Comparison of ENCODE assay signal across 12 cellular contexts in genomic region chr1:36136535-36136934, GRCh38. TPM values are rescaled to one million over a fixed set of nuclear protein-coding genes. Genes with fewer than 3 reads are reported as not detected.
DNase-seq lines count a peak whose midpoint lies in the region; ATAC-seq and TF ChIP-seq lines count a peak whose summit lies in the region.
"Had no signal": no experiment of that assay in that cellular context is flagged by ENCODE, and none has a peak within 500 bp of the region (broad histone marks: within the 10 kb centered on the region; RNA-seq: fewer than 3 reads in every experiment).

No MANE protein-coding gene starts in this region.

- ATAC-seq in RWPE2 (ENCODE audit: low read depth): peak; percentile 50
- peak; percentile 85 to 91 (median 89) for ATAC-seq in psoas muscle
- no peak for ATAC-seq in WTC11
- no peak for ATAC-seq in activated CD4-positive, CD25-positive, alpha-beta regulatory T cell treated with anti-CD3 and anti-CD28 coated beads, Interleukin-2, amount 50 U/mL, for 24 hours

- H3K9me3 ChIP-seq in CD4-positive, alpha-beta memory T cell (ENCODE audit: control insufficient read depth in 1 of 2, low read length in 2 of 2): no peaks in the 10 kb centered on the region
- H3K9me3 ChIP-seq in RWPE2 (ENCODE audit: severe bottlenecking) (no peaks in the 10 kb centered on the region), esophagus squamous epithelium (no peaks in the 10 kb centered on the region), psoas muscle (no peaks in the 10 kb centered on the region)
- H3K9me3 ChIP-seq: ovary had no signal

- peaks cover 36% of the 10 kb centered on the region for H3K36me3 ChIP-seq in CD4-positive, alpha-beta memory T cell (ENCODE audit: insufficient read depth, low read length)
- peaks cover 37% of the 10 kb centered on the region for H3K36me3 ChIP-seq in RWPE2 (ENCODE audit: low read depth)
- peaks cover 9 to 42% (median 10%) of the 10 kb centered on the region in 3 donors for H3K36me3 ChIP-seq in esophagus squamous epithelium
- H3K36me3 ChIP-seq in psoas muscle (ENCODE audit: insufficient read depth in 1 of 2, low read depth in 1 of 2): peaks cover 2 to 40% of the 10 kb centered on the region in 2 donors
- H3K36me3 ChIP-seq: ovary had no signal

- peaks cover 26 to 44% of the 10 kb centered on the region in 2 donors for H3K36me3 Mint-ChIP-seq in CD4-positive, alpha-beta memory T cell
- H3K36me3 Mint-ChIP-seq in activated naive CD4-positive, alpha-beta T cell treated with anti-CD3 and anti-CD28 coated beads, Interleukin-2, amount 10 ng/mL, durations not matched to agents 7 days and 5 days: peaks cover 25% of the 10 kb centered on the region
- H3K36me3 Mint-ChIP-seq in WTC11 (peaks cover 20% of the 10 kb centered on the region; the same call in 1 of the 2 replicates), glutamatergic neuron (ENCODE audit: unreplicated experiment) (no peaks in the 10 kb centered on the region)

- WGBS in esophagus squamous epithelium, 2 donors: 25 to 45% methylated on average over 1 of the region's 1 CpG
- WGBS in psoas muscle, 3 donors: 17 to 48% (median 24%) methylated on average over 1 of the region's 1 CpG

- TF ChIP-seq CTCF in RWPE2 (IDR thresholded peaks at IDR 0.05; ENCODE audit: poor library complexity, severe bottlenecking) (no peak), esophagus squamous epithelium (IDR thresholded peaks at IDR 0.05) (no peak), psoas muscle (IDR thresholded peaks at IDR 0.05) (no peak), WTC11 (IDR thresholded peaks at IDR 0.05) (no peak), glutamatergic neuron (IDR thresholded peaks at IDR 0.05; ENCODE audit: partially characterized antibody, unreplicated experiment) (no peak)

- no peak overlapping the region for H3K4me3 ChIP-seq in CD4-positive, alpha-beta memory T cell (ENCODE audit: low read length in 2 of 2)
- H3K4me3 ChIP-seq in RWPE2 (ENCODE audit: severe bottlenecking): no peak overlapping the region
- H3K4me3 ChIP-seq in esophagus squamous epithelium: no peak overlapping the region
- no peak overlapping the region for H3K4me3 ChIP-seq in psoas muscle
- H3K4me3 ChIP-seq: ovary had no signal

- CTCF ChIA-PET in CD4-positive, alpha-beta memory T cell (lab: Charles Lee; ENCODE audit: partially characterized antibody): interaction anchor here (3.0 to 3.6 kb wide), 2 partner anchors 36 to 52 kb away, joined by 14 to 34 read pairs; no protein-coding TSS in a partner anchor
- CTCF ChIA-PET in activated naive CD4-positive, alpha-beta T cell treated with anti-CD3 and anti-CD28 coated beads, Interleukin-2, amount 10 ng/mL, durations not matched to agents 7 days and 5 days (lab: Charles Lee): interaction anchor here (5.3 kb wide), 1 partner anchor 34 kb away, joined by 127 read pairs; no protein-coding TSS in a partner anchor
- CTCF ChIA-PET in WTC11 (lab: Charles Lee): interaction anchor here (2.0 to 5.5 kb wide), 4 partner anchors 13 to 88 kb away, joined by 6 to 142 read pairs (median 50); partner anchors contain the start of genes THRAP3 and TRAPPC3

- intact Hi-C loops in CD4-positive, alpha-beta memory T cell (cut with micrococcal nuclease): no loop called here
- intact Hi-C loops in esophagus squamous epithelium (cut with DNase I) (no loop called here), psoas muscle (cut with DNase I) (loop anchor here in 1 of 2 donors (5.0 kb wide), 1 partner anchor 39 kb away; no protein-coding TSS in a partner anchor)

- no peak overlapping the region for H3K4me3 Mint-ChIP-seq in CD4-positive, alpha-beta memory T cell
- H3K4me3 Mint-ChIP-seq in activated naive CD4-positive, alpha-beta T cell treated with anti-CD3 and anti-CD28 coated beads, Interleukin-2, amount 10 ng/mL, durations not matched to agents 7 days and 5 days: no peak overlapping the region
- H3K4me3 Mint-ChIP-seq in WTC11: no peak overlapping the region
- no peak overlapping the region for H3K4me3 Mint-ChIP-seq in glutamatergic neuron (ENCODE audit: unreplicated experiment)

- no peaks in the 10 kb centered on the region for H3K27me3 Mint-ChIP-seq in CD4-positive, alpha-beta memory T cell
- no peaks in the 10 kb centered on the region for H3K27me3 Mint-ChIP-seq in activated naive CD4-positive, alpha-beta T cell treated with anti-CD3 and anti-CD28 coated beads, Interleukin-2, amount 10 ng/mL, durations not matched to agents 7 days and 5 days
- H3K27me3 Mint-ChIP-seq in WTC11 (ENCODE audit: low read depth): no peaks in the 10 kb centered on the region
- H3K27me3 Mint-ChIP-seq in glutamatergic neuron (ENCODE audit: unreplicated experiment): peaks cover 4% of the 10 kb centered on the region

- no peak overlapping the region for H3K27ac ChIP-seq in CD4-positive, alpha-beta memory T cell (ENCODE audit: low read depth, low read length)
- H3K27ac ChIP-seq in RWPE2 (ENCODE audit: poor library complexity, severe bottlenecking): peak overlapping the region; percentile 76
- H3K27ac ChIP-seq in esophagus squamous epithelium: peak overlapping the region; percentile 76 to 86 (median 82)
- peak overlapping the region; percentile 82 for H3K27ac ChIP-seq in psoas muscle
- H3K27ac ChIP-seq: ovary had no signal

- no peak for DNase-seq in CD4-positive, alpha-beta memory T cell
- DNase-seq in RWPE2 (ENCODE audit: low spot score): no peak
- DNase-seq in esophagus squamous epithelium (lab: John Stamatoyannopoulos, UW): no peak
- peak in 1 of 2 donors; percentile 54 for DNase-seq in psoas muscle
- no peak for DNase-seq in activated naive CD4-positive, alpha-beta T cell treated with anti-CD3 and anti-CD28 coated beads, Interleukin-2, amount 10 ng/mL, durations not matched to agents 7 days and 5 days
- no peak for DNase-seq in WTC11 (ENCODE audit: low spot score)
- DNase-seq in glutamatergic neuron: no peak
- DNase-seq: DMS53, MM.1S, RPMI8226 had no signal

- H3K4me1 Mint-ChIP-seq in CD4-positive, alpha-beta memory T cell: peaks cover 0 to 19% (median 8%) of the 10 kb centered on the region in 4 donors
- peaks cover 23% of the 10 kb centered on the region for H3K4me1 Mint-ChIP-seq in activated naive CD4-positive, alpha-beta T cell treated with anti-CD3 and anti-CD28 coated beads, Interleukin-2, amount 10 ng/mL, durations not matched to agents 7 days and 5 days
- peaks cover 6% of the 10 kb centered on the region for H3K4me1 Mint-ChIP-seq in WTC11
- no peaks in the 10 kb centered on the region for H3K4me1 Mint-ChIP-seq in glutamatergic neuron (ENCODE audit: low read depth, unreplicated experiment)

- POLR2A ChIA-PET in CD4-positive, alpha-beta memory T cell (lab: Charles Lee; ENCODE audit: partially characterized antibody): no interaction called here
- POLR2A ChIA-PET in WTC11 (lab: Charles Lee): interaction anchor here (1.1 kb wide), 1 partner anchor 12 kb away, joined by 3 read pairs; the partner anchor contains the start of gene TRAPPC3

- H3K4me1 ChIP-seq in CD4-positive, alpha-beta memory T cell (ENCODE audit: insufficient read depth, low read length): no peaks in the 10 kb centered on the region
- peaks cover 40% of the 10 kb centered on the region for H3K4me1 ChIP-seq in RWPE2 (ENCODE audit: insufficient read depth, poor library complexity, severe bottlenecking)
- peaks cover 35 to 80% (median 61%) of the 10 kb centered on the region in 3 donors for H3K4me1 ChIP-seq in esophagus squamous epithelium
- H3K4me1 ChIP-seq in psoas muscle: peaks cover 37% of the 10 kb centered on the region

- H3K27ac Mint-ChIP-seq in CD4-positive, alpha-beta memory T cell: peak overlapping the region in 6 of 7 donors; percentile 22 to 76 (median 27)
- H3K27ac Mint-ChIP-seq in activated naive CD4-positive, alpha-beta T cell treated with anti-CD3 and anti-CD28 coated beads, Interleukin-2, amount 10 ng/mL, durations not matched to agents 7 days and 5 days: no peak overlapping the region
- H3K27ac Mint-ChIP-seq in WTC11: no peak overlapping the region
- H3K27ac Mint-ChIP-seq in glutamatergic neuron (ENCODE audit: unreplicated experiment): no peak overlapping the region

- TF ChIP-seq POLR2A in esophagus squamous epithelium (IDR thresholded peaks at IDR 0.05): no peak

- H3K27me3 ChIP-seq in CD4-positive, alpha-beta memory T cell (ENCODE audit: insufficient read depth, low read length): no peaks in the 10 kb centered on the region
- H3K27me3 ChIP-seq in RWPE2 (ENCODE audit: insufficient read depth, poor library complexity, severe bottlenecking): no peaks in the 10 kb centered on the region
- H3K27me3 ChIP-seq in esophagus squamous epithelium: no peaks in the 10 kb centered on the region
- no peaks in the 10 kb centered on the region for H3K27me3 ChIP-seq in psoas muscle (ENCODE audit: insufficient read depth in 3 of 3, low read length in 2 of 3)
- H3K27me3 ChIP-seq: ovary had no signal

- H3K9me3 Mint-ChIP-seq in CD4-positive, alpha-beta memory T cell: no peaks in the 10 kb centered on the region
- no peaks in the 10 kb centered on the region for H3K9me3 Mint-ChIP-seq in activated naive CD4-positive, alpha-beta T cell treated with anti-CD3 and anti-CD28 coated beads, Interleukin-2, amount 10 ng/mL, durations not matched to agents 7 days and 5 days
- H3K9me3 Mint-ChIP-seq in WTC11: no peaks in the 10 kb centered on the region
- no peaks in the 10 kb centered on the region for H3K9me3 Mint-ChIP-seq in glutamatergic neuron (ENCODE audit: unreplicated experiment)

RNA-seq across cellular contexts. Expression of gene COL8A2, which starts 11.5 kb away (rescaled TPM):
- total RNA-seq in CD4-positive, alpha-beta memory T cell: under 1 TPM; 0.25 to 0.26 TPM
- not detected for polyA plus RNA-seq in CD4-positive, alpha-beta memory T cell
- 1 to 10 TPM; 4.0 to 7.4 (median 5.1) TPM for total RNA-seq in esophagus squamous epithelium
- total RNA-seq in psoas muscle: under 1 TPM; 0.15 to 0.41 (median 0.30) TPM
- under 1 TPM; 0.06 to 0.12 (median 0.10) TPM for polyA plus RNA-seq in psoas muscle
- 2.3 to 3.5 TPM (median 3.3 TPM) in 3 replicates for total RNA-seq in WTC11 (2021)
- not detected for total RNA-seq in glutamatergic neuron (ENCODE audit: unreplicated experiment)

RNA-seq across cellular contexts. Expression of gene TRAPPC3, which starts 12.8 kb away (rescaled TPM):
- total RNA-seq in CD4-positive, alpha-beta memory T cell: 10 to 100 TPM; 51.8 to 56.4 TPM
- polyA plus RNA-seq in CD4-positive, alpha-beta memory T cell: 100 to 1,000 TPM; 107 to 190 TPM
- total RNA-seq in esophagus squamous epithelium (100 to 1,000 TPM in 2 of 4 donors, 10 to 100 TPM in 2; 68.3 to 132 (median 112) TPM), psoas muscle (10 to 100 TPM; 34.8 to 44.4 (median 38.7) TPM), WTC11 (2021) (48.9 to 52.5 TPM (median 52.0 TPM) in 3 replicates), glutamatergic neuron (ENCODE audit: unreplicated experiment) (30.0 TPM)
- polyA plus RNA-seq in psoas muscle: 10 to 100 TPM; 43.8 to 91.8 (median 73.0) TPM

RNA-seq across cellular contexts. Expression of gene MAP7D1, which starts 19.4 kb away (rescaled TPM):
- 100 to 1,000 TPM; 221 to 222 TPM for total RNA-seq in CD4-positive, alpha-beta memory T cell
- polyA plus RNA-seq in CD4-positive, alpha-beta memory T cell: 10 to 100 TPM in 1 of 2 donors, 1 to 10 TPM in 1; 4.1 to 68.3 TPM
- total RNA-seq in esophagus squamous epithelium (100 to 1,000 TPM in 2 of 4 donors, 10 to 100 TPM in 2; 59.4 to 180 (median 92.9) TPM), psoas muscle (100 to 1,000 TPM; 209 to 230 (median 215) TPM), WTC11 (2021) (65.0 to 88.7 TPM (median 72.0 TPM) in 3 replicates), glutamatergic neuron (ENCODE audit: unreplicated experiment) (152 TPM)
- 100 to 1,000 TPM; 117 to 342 (median 165) TPM for polyA plus RNA-seq in psoas muscle

RNA-seq across cellular contexts. Expression of gene ADPRS, which starts 47.8 kb away (rescaled TPM):
- 10 to 100 TPM; 26.7 to 28.6 TPM for total RNA-seq in CD4-positive, alpha-beta memory T cell
- 10 to 100 TPM; 25.7 to 31.5 TPM for polyA plus RNA-seq in CD4-positive, alpha-beta memory T cell
- total RNA-seq in esophagus squamous epithelium (10 to 100 TPM; 41.0 to 57.8 (median 48.1) TPM), psoas muscle (10 to 100 TPM; 20.5 to 40.2 (median 28.8) TPM), WTC11 (2021) (30.0 to 32.7 TPM (median 31.2 TPM) in 3 replicates), glutamatergic neuron (ENCODE audit: unreplicated experiment) (16.8 TPM)
- polyA plus RNA-seq in psoas muscle: 10 to 100 TPM; 41.4 to 56.4 (median 45.3) TPM

RNA-seq across cellular contexts. Expression of gene TEKT2, which starts 52.6 kb away (rescaled TPM):
- not detected for total RNA-seq in CD4-positive, alpha-beta memory T cell
- polyA plus RNA-seq in CD4-positive, alpha-beta memory T cell: not detected
- total RNA-seq in esophagus squamous epithelium: not detected
- total RNA-seq in psoas muscle: not detected
- under 1 TPM in 2 of 3 donors, not detected in 1; 0.03 to 0.04 TPM for polyA plus RNA-seq in psoas muscle
- total RNA-seq in WTC11 (2021): 1.9 to 2.5 TPM (median 2.0 TPM) in 3 replicates
- total RNA-seq in glutamatergic neuron (ENCODE audit: unreplicated experiment): 1.6 TPM

Comparison
In these comparisons a context has a peak if more than half of its experiments do, and no peak if none do; other contexts are left out.
1. H3K27ac Mint-ChIP-seq: peak in CD4-positive, alpha-beta memory T cell (6 of 7); none in activated naive CD4-positive, alpha-beta T cell treated with anti-CD3 and anti-CD28 coated beads, Interleukin-2, amount 10 ng/mL, durations not matched to agents 7 days and 5 days (single experiment), WTC11 (single experiment) and glutamatergic neuron (single experiment).
2. ATAC-seq: peak in RWPE2 (single experiment) and psoas muscle (4 of 4); none in WTC11 (single experiment) and activated CD4-positive, CD25-positive, alpha-beta regulatory T cell treated with anti-CD3 and anti-CD28 coated beads, Interleukin-2, amount 50 U/mL, for 24 hours (0 of 2).